Comparison of ENCODE assay signal across 12 cellular contexts in genomic region chr16:22694887-22695382, GRCh38.
DNase-seq lines count a peak whose midpoint lies in the region; ATAC-seq, FAIRE-seq and TF ChIP-seq lines count a peak whose summit lies in the region.
"Had no signal": no experiment of that assay in that cellular context is flagged by ENCODE, and none has a peak within 500 bp of the region (broad histone marks: within the 10 kb centered on the region; RNA-seq: fewer than 3 reads in every experiment).

No MANE protein-coding gene starts in this region.

- peak overlapping the region; percentile 43 to 83 (median 65) for H3K27ac ChIP-seq in esophagus squamous epithelium
- peak overlapping the region; percentile 53 to 69 for H3K27ac ChIP-seq in mucosa of rectum (ENCODE audit: low read depth in 2 of 2, low read length in 2 of 2)
- no peak overlapping the region for H3K27ac ChIP-seq in ovary
- H3K27ac ChIP-seq: 22Rv1 had no signal

- 54 to 55% methylated on average over 6 of the region's 6 CpGs for WGBS in esophagus squamous epithelium, 2 donors
- WGBS in ovary, 3 donors, result 17 to 36% (median 17%) methylated on average over 6 of the region's 6 CpGs

- H3K27me3 ChIP-seq in esophagus squamous epithelium (peaks cover 0 to 4% (median 0%) of the 10 kb centered on the region in 4 donors), mucosa of rectum (ENCODE audit: control insufficient read depth in 2 of 2, insufficient read depth in 2 of 2, low read length in 2 of 2) (peaks cover 0 to 2% of the 10 kb centered on the region in 2 donors), ovary (no peaks in the 10 kb centered on the region)

- TF ChIP-seq CTCF in esophagus squamous epithelium (IDR thresholded peaks at IDR 0.05) (no peak), ovary (IDR thresholded peaks at IDR 0.05) (no peak)

- ATAC-seq in GM21528 (IDR thresholded peaks at IDR 0.05; ENCODE audit: low FRiP score, unreplicated experiment), result no peak
- ATAC-seq: activated T-cell treated with anti-CD3 and anti-CD28 coated beads, Interleukin-2, amount 50 U/mL, for 4 hours had no signal

- no peaks in the 10 kb centered on the region for H3K9me3 ChIP-seq in esophagus squamous epithelium
- no peaks in the 10 kb centered on the region for H3K9me3 ChIP-seq in mucosa of rectum (ENCODE audit: control insufficient read depth in 2 of 2, low read length in 2 of 2)
- H3K9me3 ChIP-seq in ovary, result no peaks in the 10 kb centered on the region

- TF ChIP-seq POLR2A in esophagus squamous epithelium (IDR thresholded peaks at IDR 0.05), result no peak
- no peak for TF ChIP-seq POLR2A in ovary (IDR thresholded peaks at IDR 0.05)

- no peak overlapping the region for H3K9ac ChIP-seq in mucosa of rectum (ENCODE audit: low read depth in 1 of 2, low read length in 2 of 2)

- TF ChIP-seq EP300 in ovary (IDR thresholded peaks at IDR 0.05), result no peak

- no peak overlapping the region for H3K4me3 ChIP-seq in esophagus squamous epithelium
- peak overlapping the region in 1 of 2 donors; percentile 6 for H3K4me3 ChIP-seq in mucosa of rectum (ENCODE audit: low read length in 2 of 2)
- H3K4me3 ChIP-seq in ovary, result no peak overlapping the region

- H3K36me3 ChIP-seq in esophagus squamous epithelium, result no peaks in the 10 kb centered on the region
- H3K36me3 ChIP-seq in mucosa of rectum (ENCODE audit: control insufficient read depth in 2 of 2, insufficient read depth in 2 of 2, low read length in 2 of 2), result no peaks in the 10 kb centered on the region
- no peaks in the 10 kb centered on the region for H3K36me3 ChIP-seq in ovary

- H3K4me1 ChIP-seq in esophagus squamous epithelium, result peaks cover 0 to 7% (median 7%) of the 10 kb centered on the region in 3 donors
- no peaks in the 10 kb centered on the region for H3K4me1 ChIP-seq in mucosa of rectum (ENCODE audit: control insufficient read depth in 2 of 2, insufficient read depth in 2 of 2, low read length in 2 of 2)
- H3K4me1 ChIP-seq in ovary (ENCODE audit: insufficient read depth), result peaks cover 1% of the 10 kb centered on the region

- DNase-seq in NCI-H82 (lab: John Stamatoyannopoulos, UW), result peak; percentile 39
- no peak for DNase-seq in NCI-H82 treated with DMSO at 0.1 percent for 48 hours (lab: John Stamatoyannopoulos, UW; ENCODE audit: unreplicated experiment)
- DNase-seq in esophagus squamous epithelium (lab: John Stamatoyannopoulos, UW), result no peak
- DNase-seq in urothelium cell line (ENCODE audit: low spot score), result peak; percentile 48
- DNase-seq in ovary, result no peak
- DNase-seq in NCI-H2081 treated with DMSO at 0.1 percent for 48 hours (lab: John Stamatoyannopoulos, UW), result no peak
- DNase-seq: activated T-cell treated with anti-CD3 and anti-CD28 coated beads, Interleukin-2, amount 50 U/mL, for 4 hours; NCI-H1092; occipital lobe had no signal

- no peak for FAIRE-seq in urothelium cell line (lab: Jason Lieb, UNC)

- intact Hi-C loops in esophagus squamous epithelium (cut with DNase I) (loop anchor here (5.0 kb wide), 1 partner anchor 1133 kb away; no protein-coding TSS in a partner anchor), ovary (cut with DNase I) (loop anchor here in 1 of 4 donors (5.0 kb wide), 1 partner anchor 1128 kb away; no protein-coding TSS in a partner anchor)

Comparison
In these comparisons a context has a peak if more than half of its experiments do, and no peak if none do; other contexts are left out.
1. DNase-seq: peak in NCI-H82 (single experiment) and urothelium cell line (single experiment); none in NCI-H82 treated with DMSO at 0.1 percent for 48 hours (single experiment), esophagus squamous epithelium (single experiment), ovary (0 of 5) and NCI-H2081 treated with DMSO at 0.1 percent for 48 hours (single experiment).
2. H3K27ac ChIP-seq: peak in esophagus squamous epithelium (4 of 4) and mucosa of rectum (2 of 2); none in ovary (0 of 2).